ENCODE assay signal across 23 cellular contexts in the genomic region with DNA sequence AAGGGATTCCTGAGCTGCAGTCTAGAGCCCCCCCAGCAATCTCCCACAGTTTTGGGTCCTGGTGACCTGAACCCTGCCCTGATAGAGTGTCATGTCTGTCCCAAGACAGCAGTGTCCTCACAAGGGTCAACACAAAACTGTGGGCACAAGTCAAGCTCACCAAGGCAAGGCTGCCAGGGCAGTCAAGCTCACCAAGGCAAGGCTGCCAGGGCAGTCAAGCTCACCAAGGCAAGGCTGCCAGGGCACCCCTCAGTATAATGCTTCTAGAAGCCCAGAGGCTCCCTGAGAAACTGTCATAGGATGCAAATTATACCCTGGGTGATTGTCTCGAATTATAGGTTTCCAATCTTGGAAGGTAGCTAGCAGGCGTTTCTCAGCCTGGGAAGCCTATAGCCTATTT.
"Had no signal": no experiment of that assay in that cellular context is flagged by ENCODE, and none has a peak within 500 bp of the region (broad histone marks: within the 10 kb centered on the region; RNA-seq: fewer than 3 reads in every experiment).

No MANE protein-coding gene starts in this region.

- H3K27ac ChIP-seq: ascending aorta, coronary artery, dorsolateral prefrontal cortex, gastrocnemius medialis, left ventricle myocardium inferior, right atrium auricular region, transverse colon, vagina had no signal

- H3K4me3 ChIP-seq: ascending aorta, coronary artery, dorsolateral prefrontal cortex, gastrocnemius medialis, left ventricle myocardium inferior, lung, right atrium auricular region, transverse colon, vagina had no signal

- ATAC-seq: gastrocnemius medialis; stimulated activated naive B cell treated with anti-CD40 and anti-IgM and Interleukin-4, amounts not matched to agents 10 μg/mL and 1 μg/mL and 100 μg/mL, for 72 hours had no signal

- DNase-seq: activated CD4-positive, alpha-beta T cell treated with anti-CD3 and anti-CD28 coated beads for 4 hours; activated CD4-positive, alpha-beta T cell treated with anti-CD3 and anti-CD28 coated beads, Interleukin-2, amount 50 U/mL, for 4 hours; activated CD8-positive, alpha-beta memory T cell treated with anti-CD3 and anti-CD28 coated beads, Interleukin-2, amount 50 U/mL, for 4 hours; activated effector memory CD4-positive, alpha-beta T cell treated with anti-CD3 and anti-CD28 coated beads, Interleukin-2, amount 50 U/mL, for 16 hours; activated naive CD4-positive, alpha-beta T cell treated with anti-CD3 and anti-CD28 coated beads, Interleukin-2, amount 10 ng/mL, durations not matched to agents 7 days and 5 days; activated naive CD8-positive, alpha-beta T cell treated with anti-CD3 and anti-CD28 coated beads, Interleukin-2, amount 10 ng/mL, durations not matched to agents 7 days and 5 days; activated T-cell treated with anti-CD3 and anti-CD28 coated beads, Interleukin-2, amount 50 U/mL, for 1 hour; brain microvascular endothelial cell; dorsolateral prefrontal cortex; effector memory CD4-positive, alpha-beta T cell; gastrocnemius medialis; glutamatergic neuron; left ventricle myocardium inferior; stimulated activated CD4-positive, alpha-beta T cell treated with anti-CD3 and anti-CD28 coated beads, Interleukin-15, amount 100 ng/mL, for 24 hours; stimulated activated CD4-positive, alpha-beta T cell treated with anti-CD3 and anti-CD28 coated beads, Interleukin-2, amount 100 ng/mL, for 24 hours; stimulated activated naive B cell treated with anti-CD40 and anti-IgM and Interleukin-4, amounts not matched to agents 10 μg/mL and 1 μg/mL and 100 μg/mL, for 72 hours; T-helper 1 cell; transverse colon had no signal

- H3K4me1 ChIP-seq: vagina had no signal

- H3K27me3 ChIP-seq: ascending aorta, brain microvascular endothelial cell, gastrocnemius medialis, right atrium auricular region, transverse colon, vagina had no signal

- H3K36me3 ChIP-seq: brain microvascular endothelial cell, vagina had no signal

- H3K9me3 ChIP-seq: ascending aorta, gastrocnemius medialis, left ventricle myocardium inferior, right atrium auricular region, transverse colon, vagina had no signal
